ENCODE assay signal across 18 cellular contexts in the genomic region with DNA sequence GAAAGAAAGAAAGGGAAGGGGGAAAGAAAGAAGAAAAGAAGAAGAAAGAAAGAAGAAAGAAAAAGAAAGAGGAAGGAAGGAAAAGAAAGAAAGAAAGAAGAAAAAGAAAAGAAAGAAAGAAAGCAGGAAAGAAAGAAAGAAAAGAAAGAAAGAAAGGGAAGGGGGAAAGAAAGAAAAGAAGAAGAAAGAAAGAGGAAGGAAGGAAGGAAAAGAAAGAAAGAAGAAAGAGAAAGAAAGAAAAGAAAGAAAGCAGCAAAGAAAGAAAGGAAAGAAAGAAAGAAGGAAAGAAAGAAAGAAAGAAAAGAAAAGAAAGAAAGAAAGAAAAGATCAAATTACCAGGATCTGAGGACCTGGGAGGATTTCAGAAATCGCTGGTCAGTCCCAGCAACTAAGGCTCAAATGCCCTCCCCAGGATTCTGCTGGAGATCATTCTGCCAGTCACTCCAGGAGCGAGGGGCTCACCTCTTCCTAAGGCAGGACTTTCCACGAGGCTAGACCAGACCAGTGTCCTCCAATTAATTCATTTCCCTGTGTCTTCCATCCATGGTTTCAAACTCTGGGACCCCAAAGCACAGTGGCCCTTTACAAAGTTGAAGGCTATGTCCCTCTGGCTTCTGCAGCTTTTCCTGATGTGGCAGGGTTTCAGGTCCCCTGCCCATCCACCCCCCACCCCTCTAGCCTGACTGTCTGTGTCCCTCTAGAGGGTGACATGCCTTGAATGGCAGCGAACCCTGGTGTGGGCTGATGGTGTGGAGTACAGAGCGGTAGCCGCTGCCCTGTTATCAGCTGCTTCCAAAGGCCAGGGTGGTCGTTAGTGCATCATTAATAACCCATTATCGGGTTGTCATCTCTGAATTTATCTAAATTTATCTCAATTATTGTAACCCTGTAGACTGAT.
A peak's percentile ranks its signal among the peaks of the same experiment; 100 is the strongest.
DNase-seq lines count a peak whose midpoint lies in the region; ATAC-seq and TF ChIP-seq lines count a peak whose summit lies in the region.
"Had no signal": no experiment of that assay in that cellular context is flagged by ENCODE, and none has a peak within 500 bp of the region (broad histone marks: within the 10 kb centered on the region; RNA-seq: fewer than 3 reads in every experiment).

No MANE protein-coding gene starts in this region.

- H3K27ac ChIP-seq in HEK293 (ENCODE audit: extremely low read depth, low read depth, low read length) (no peak overlapping the region), coronary artery (no peak overlapping the region)
- H3K27ac ChIP-seq: Peyer's patch had no signal

- H3K27ac Mint-ChIP-seq in activated T-cell treated with anti-CD3 and anti-CD28 coated beads, Interleukin-2, amount 50 U/mL, for 72 hours: peak overlapping the region; percentile 76
- peak overlapping the region; percentile 30 for H3K27ac Mint-ChIP-seq in dendritic cell treated with granulocyte-macrophage colony-stimulating factor and Interleukin-4, amounts not matched to agents 40 ng/mL and 50 ng/mL, for 4 days
- H3K27ac Mint-ChIP-seq in stimulated activated effector memory CD8-positive, alpha-beta T cell treated with anti-CD3 and anti-CD28 coated beads, Interleukin-12 subunit alpha, Interleukin-12 subunit beta, amount 100 ng/mL, for 72 hours: peak overlapping the region; percentile 24
- H3K27ac Mint-ChIP-seq in osteocyte (ENCODE audit: unreplicated experiment): no peak overlapping the region
- H3K27ac Mint-ChIP-seq: B cell had no signal

- TF ChIP-seq CTCF in HEK293 (tag by site-specific recombination; IDR thresholded peaks at IDR 0.05) (no peak), coronary artery (IDR thresholded peaks at IDR 0.05) (no peak), osteocyte (IDR thresholded peaks at IDR 0.05) (no peak)

- no peaks in the 10 kb centered on the region for H3K36me3 ChIP-seq in HEK293 (ENCODE audit: control insufficient read depth in 2 of 2, insufficient read depth in 1 of 2, low read length in 2 of 2)
- H3K36me3 ChIP-seq: Peyer's patch had no signal

- CTCF ChIA-PET in HEK293 (lab: Yijun Ruan, JAX): interaction anchor here (0.7 kb wide), 1 partner anchor 322 kb away, joined by 3 read pairs; no protein-coding TSS in a partner anchor

- no peak overlapping the region for H3K4me3 Mint-ChIP-seq in activated T-cell treated with anti-CD3 and anti-CD28 coated beads, Interleukin-2, amount 50 U/mL, for 72 hours
- H3K4me3 Mint-ChIP-seq in dendritic cell treated with granulocyte-macrophage colony-stimulating factor and Interleukin-4, amounts not matched to agents 40 ng/mL and 50 ng/mL, for 4 days: no peak overlapping the region
- no peak overlapping the region for H3K4me3 Mint-ChIP-seq in stimulated activated effector memory CD8-positive, alpha-beta T cell treated with anti-CD3 and anti-CD28 coated beads, Interleukin-12 subunit alpha, Interleukin-12 subunit beta, amount 100 ng/mL, for 72 hours
- H3K4me3 Mint-ChIP-seq in osteocyte (ENCODE audit: unreplicated experiment): no peak overlapping the region
- H3K4me3 Mint-ChIP-seq: B cell, IgD-negative memory B cell had no signal

- H3K4me1 Mint-ChIP-seq in activated T-cell treated with anti-CD3 and anti-CD28 coated beads, Interleukin-2, amount 50 U/mL, for 72 hours (ENCODE audit: low read depth): peaks cover 10% of the 10 kb centered on the region
- peaks cover 22% of the 10 kb centered on the region for H3K4me1 Mint-ChIP-seq in dendritic cell treated with granulocyte-macrophage colony-stimulating factor and Interleukin-4, amounts not matched to agents 40 ng/mL and 50 ng/mL, for 4 days (ENCODE audit: low read depth)
- H3K4me1 Mint-ChIP-seq in stimulated activated effector memory CD8-positive, alpha-beta T cell treated with anti-CD3 and anti-CD28 coated beads, Interleukin-12 subunit alpha, Interleukin-12 subunit beta, amount 100 ng/mL, for 72 hours: peaks cover 10% of the 10 kb centered on the region
- H3K4me1 Mint-ChIP-seq in osteocyte (ENCODE audit: unreplicated experiment): peaks cover 11% of the 10 kb centered on the region

- no peak for ATAC-seq in activated T-cell treated with anti-CD3 and anti-CD28 coated beads, Interleukin-2, amount 50 U/mL, for 72 hours (replicated peaks in 1 of 2)
- ATAC-seq in stimulated activated effector memory CD8-positive, alpha-beta T cell treated with anti-CD3 and anti-CD28 coated beads, Interleukin-12 subunit alpha, Interleukin-12 subunit beta, amount 100 ng/mL, for 72 hours: no peak
- ATAC-seq: HCT116 had no signal

- H3K9me3 Mint-ChIP-seq in activated T-cell treated with anti-CD3 and anti-CD28 coated beads, Interleukin-2, amount 50 U/mL, for 72 hours: no peaks in the 10 kb centered on the region
- H3K9me3 Mint-ChIP-seq in dendritic cell treated with granulocyte-macrophage colony-stimulating factor and Interleukin-4, amounts not matched to agents 40 ng/mL and 50 ng/mL, for 4 days: no peaks in the 10 kb centered on the region
- H3K9me3 Mint-ChIP-seq in stimulated activated effector memory CD8-positive, alpha-beta T cell treated with anti-CD3 and anti-CD28 coated beads, Interleukin-12 subunit alpha, Interleukin-12 subunit beta, amount 100 ng/mL, for 72 hours: no peaks in the 10 kb centered on the region
- no peaks in the 10 kb centered on the region for H3K9me3 Mint-ChIP-seq in osteocyte (ENCODE audit: unreplicated experiment)
- H3K9me3 Mint-ChIP-seq: IgD-negative memory B cell had no signal

- DNase-seq in activated T-cell treated with anti-CD3 and anti-CD28 coated beads, Interleukin-2, amount 50 U/mL, for 72 hours: no peak
- no peak for DNase-seq in activated T-cell treated with anti-CD3 and anti-CD28 coated beads, Interleukin-2, amount 50 U/mL, for 1 hour
- no peak for DNase-seq in stimulated activated effector memory CD8-positive, alpha-beta T cell treated with anti-CD3 and anti-CD28 coated beads, Interleukin-12 subunit alpha, Interleukin-12 subunit beta, amount 100 ng/mL, for 72 hours (ENCODE audit: low spot score in 2 of 2)
- DNase-seq in coronary artery (ENCODE audit: low spot score) (no peak), osteocyte (ENCODE audit: extremely low spot score, unreplicated experiment) (no peak)
- DNase-seq: Karpas-422, MV-4-11, NCI-H1105 treated with DMSO at 0.1 percent for 48 hours, NCI-H2029 treated with DMSO at 0.1 percent for 48 hours, NCI-H226, NCI-H510A treated with DMSO at 0.1 percent for 48 hours, NCI-H774, Peyer's patch had no signal

- no peak overlapping the region for H3K4me3 ChIP-seq in HEK293 (ENCODE audit: low read depth, low read length)
- H3K4me3 ChIP-seq in coronary artery: no peak overlapping the region
- H3K4me3 ChIP-seq: Peyer's patch had no signal

- POLR2A ChIA-PET in HEK293 (lab: Yijun Ruan, JAX): no interaction called here

- no peaks in the 10 kb centered on the region for H3K36me3 Mint-ChIP-seq in activated T-cell treated with anti-CD3 and anti-CD28 coated beads, Interleukin-2, amount 50 U/mL, for 72 hours (ENCODE audit: insufficient read depth in 2 of 2)
- peaks cover 84% of the 10 kb centered on the region for H3K36me3 Mint-ChIP-seq in dendritic cell treated with granulocyte-macrophage colony-stimulating factor and Interleukin-4, amounts not matched to agents 40 ng/mL and 50 ng/mL, for 4 days (ENCODE audit: low read depth)
- no peaks in the 10 kb centered on the region for H3K36me3 Mint-ChIP-seq in stimulated activated effector memory CD8-positive, alpha-beta T cell treated with anti-CD3 and anti-CD28 coated beads, Interleukin-12 subunit alpha, Interleukin-12 subunit beta, amount 100 ng/mL, for 72 hours
- H3K36me3 Mint-ChIP-seq in osteocyte (ENCODE audit: unreplicated experiment): no peaks in the 10 kb centered on the region

- H3K4me1 ChIP-seq in HEK293 (ENCODE audit: control insufficient read depth, insufficient read depth, low read length): no peaks in the 10 kb centered on the region
- H3K4me1 ChIP-seq: Peyer's patch had no signal

- no peaks in the 10 kb centered on the region for H3K9me3 ChIP-seq in HEK293 (ENCODE audit: control insufficient read depth, insufficient read depth, low read depth, low read length)
- H3K9me3 ChIP-seq: Peyer's patch had no signal

- no peaks in the 10 kb centered on the region for H3K27me3 Mint-ChIP-seq in activated T-cell treated with anti-CD3 and anti-CD28 coated beads, Interleukin-2, amount 50 U/mL, for 72 hours (ENCODE audit: low read depth)
- H3K27me3 Mint-ChIP-seq in dendritic cell treated with granulocyte-macrophage colony-stimulating factor and Interleukin-4, amounts not matched to agents 40 ng/mL and 50 ng/mL, for 4 days: no peaks in the 10 kb centered on the region
- H3K27me3 Mint-ChIP-seq in osteocyte (ENCODE audit: unreplicated experiment): peaks cover 22% of the 10 kb centered on the region
- H3K27me3 Mint-ChIP-seq: IgD-negative memory B cell had no signal

- intact Hi-C loops in dendritic cell treated with granulocyte-macrophage colony-stimulating factor and Interleukin-4, amounts not matched to agents 40 ng/mL and 50 ng/mL, for 4 days (cut with micrococcal nuclease): no loop called here

TF ChIP-seq in HEK293, 187 proteins besides CTCF, POLR2A, EP300 and RAD21 (continues in another document):
- peak; percentile 80; the same call in 1 of the 2 replicates for TF ChIP-seq ZNF114 (tag by site-specific recombination; IDR thresholded peaks at IDR 0.05)
- TF ChIP-seq ZFHX2 (tag by site-specific recombination; conservative IDR thresholded peaks at IDR 0.05): no peak
- TF ChIP-seq, protein P1, sequence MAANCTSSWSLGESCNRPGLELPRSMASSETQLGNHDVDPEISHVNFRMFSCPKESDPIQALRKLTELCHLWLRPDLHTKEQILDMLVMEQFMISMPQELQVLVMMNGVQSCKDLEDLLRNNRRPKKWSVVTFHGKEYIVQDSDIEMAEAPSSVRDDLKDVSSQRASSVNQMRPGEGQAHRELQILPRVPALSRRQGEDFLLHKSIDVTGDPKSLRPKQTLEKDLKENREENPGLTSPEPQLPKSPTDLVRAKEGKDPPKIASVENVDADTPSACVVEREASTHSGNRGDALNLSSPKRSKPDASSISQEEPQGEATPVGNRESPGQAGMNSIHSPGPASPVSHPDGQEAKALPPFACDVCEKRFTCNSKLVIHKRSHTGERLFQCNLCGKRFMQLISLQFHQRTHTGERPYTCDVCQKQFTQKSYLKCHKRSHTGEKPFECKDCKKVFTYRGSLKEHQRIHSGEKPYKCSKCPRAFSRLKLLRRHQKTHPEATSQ (tag by site-specific recombination; IDR thresholded peaks at IDR 0.05): no peak
- TF ChIP-seq ZNF366 (tag by site-specific recombination; conservative IDR thresholded peaks at IDR 0.05): peak; percentile 98
- TF ChIP-seq, protein P2, sequence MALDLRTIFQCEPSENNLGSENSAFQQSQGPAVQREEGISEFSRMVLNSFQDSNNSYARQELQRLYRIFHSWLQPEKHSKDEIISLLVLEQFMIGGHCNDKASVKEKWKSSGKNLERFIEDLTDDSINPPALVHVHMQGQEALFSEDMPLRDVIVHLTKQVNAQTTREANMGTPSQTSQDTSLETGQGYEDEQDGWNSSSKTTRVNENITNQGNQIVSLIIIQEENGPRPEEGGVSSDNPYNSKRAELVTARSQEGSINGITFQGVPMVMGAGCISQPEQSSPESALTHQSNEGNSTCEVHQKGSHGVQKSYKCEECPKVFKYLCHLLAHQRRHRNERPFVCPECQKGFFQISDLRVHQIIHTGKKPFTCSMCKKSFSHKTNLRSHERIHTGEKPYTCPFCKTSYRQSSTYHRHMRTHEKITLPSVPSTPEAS (tag by site-specific recombination; IDR thresholded peaks at IDR 0.05): no peak
- TF ChIP-seq PRDM1 (tag by site-specific recombination; IDR thresholded peaks at IDR 0.05): peak; percentile 93
- TF ChIP-seq ZNF140 (tag by site-specific recombination; IDR thresholded peaks at IDR 0.05): no peak
